ENCODE assay signal across 8 cellular contexts in the genomic region with DNA sequence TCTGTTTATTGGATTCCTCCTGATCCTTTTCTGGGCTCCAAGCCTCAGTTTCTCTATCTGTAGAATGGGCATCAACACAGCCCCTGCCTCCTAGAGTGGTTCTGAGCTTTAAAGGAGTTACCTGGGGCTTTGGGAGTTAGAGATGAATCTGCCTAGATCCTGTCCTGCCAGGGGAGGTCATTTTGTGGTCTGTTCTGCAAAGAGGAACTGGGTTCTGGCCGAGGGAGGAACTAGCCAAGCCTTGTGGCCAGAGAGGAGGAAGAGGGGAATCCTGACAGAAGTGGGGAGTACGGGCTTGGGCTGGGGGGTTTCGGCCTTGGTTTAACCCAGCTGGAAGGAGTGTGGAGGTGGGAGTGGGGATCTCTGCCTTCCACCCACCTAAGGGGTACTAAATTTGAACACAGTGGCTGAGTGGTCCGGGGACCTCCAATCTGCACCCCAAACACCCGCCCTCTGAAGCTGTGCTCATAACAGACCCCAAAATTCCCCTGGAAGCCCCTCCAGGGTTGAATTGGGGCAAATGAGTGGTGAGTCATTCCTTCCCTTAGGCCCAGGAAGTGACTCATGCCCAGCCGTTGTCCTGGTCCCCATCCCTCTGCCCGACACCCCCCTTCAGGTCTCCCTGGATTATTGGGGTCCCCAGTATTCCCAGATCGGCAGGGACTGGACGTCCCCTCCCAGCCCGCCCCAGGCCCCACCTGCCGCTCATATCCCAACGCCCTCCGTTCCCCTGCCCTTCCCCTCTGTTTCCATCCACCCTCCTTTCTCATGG. TPM values are rescaled to one million over a fixed set of nuclear protein-coding genes. Genes with fewer than 3 reads are reported as not detected.
DNase-seq lines count a peak whose midpoint lies in the region; ATAC-seq, FAIRE-seq and TF ChIP-seq lines count a peak whose summit lies in the region.

No MANE protein-coding gene starts in this region.

- no peaks in the 10 kb centered on the region for H3K9me3 ChIP-seq in esophagus muscularis mucosa

- TF ChIP-seq POLR2A in esophagus muscularis mucosa (IDR thresholded peaks at IDR 0.05; ENCODE audit: low read depth): no peak

- H3K36me3 ChIP-seq in esophagus muscularis mucosa: peaks cover 0 to 8% (median 5%) of the 10 kb centered on the region in 4 donors

- peak overlapping the region; percentile 92 for H3K4me3 Mint-ChIP-seq in activated CD4-positive, alpha-beta T cell treated with anti-CD3 and anti-CD28 coated beads, Interleukin-2, amount 10 ng/mL, durations not matched to agents 24 days and 14 days
- no peak overlapping the region for H3K4me3 Mint-ChIP-seq in progenitor cell of endocrine pancreas (ENCODE audit: low read depth)

- peaks cover 48 to 68% (median 65%) of the 10 kb centered on the region in 4 donors for H3K4me1 ChIP-seq in esophagus muscularis mucosa

- H3K27me3 ChIP-seq in esophagus muscularis mucosa: no peaks in the 10 kb centered on the region

- peak overlapping the region; percentile 60 to 76 (median 72) for H3K4me3 ChIP-seq in esophagus muscularis mucosa

- H3K9me3 Mint-ChIP-seq in activated CD4-positive, alpha-beta T cell treated with anti-CD3 and anti-CD28 coated beads, Interleukin-2, amount 10 ng/mL, durations not matched to agents 24 days and 14 days: no peaks in the 10 kb centered on the region
- H3K9me3 Mint-ChIP-seq in progenitor cell of endocrine pancreas (ENCODE audit: low read depth): no peaks in the 10 kb centered on the region

- peak overlapping the region; percentile 98 for H3K27ac Mint-ChIP-seq in activated CD4-positive, alpha-beta T cell treated with anti-CD3 and anti-CD28 coated beads, Interleukin-2, amount 10 ng/mL, durations not matched to agents 24 days and 14 days
- H3K27ac Mint-ChIP-seq in progenitor cell of endocrine pancreas: peak overlapping the region; percentile 39

- DNase-seq in ELR (ENCODE audit: low read depth): peak; percentile 80
- DNase-seq in HTR-8/SVneo (ENCODE audit: insufficient read length, low spot score): peak; percentile 85
- peak; percentile 89 for DNase-seq in activated CD4-positive, alpha-beta T cell treated with anti-CD3 and anti-CD28 coated beads, Interleukin-2, amount 10 ng/mL, durations not matched to agents 24 days and 14 days
- no peak for DNase-seq in esophagus muscularis mucosa (ENCODE audit: extremely low spot score)
- no peak for DNase-seq in progenitor cell of endocrine pancreas (ENCODE audit: low spot score, unreplicated experiment)
- no peak for DNase-seq in cerebellum (ENCODE audit: low spot score)

- H3K27ac ChIP-seq in esophagus muscularis mucosa (replicated peaks in 1 of 4): peak overlapping the region; percentile 85 to 91 (median 86)

- TF ChIP-seq CTCF in esophagus muscularis mucosa (IDR thresholded peaks at IDR 0.05): no peak
- TF ChIP-seq CTCF in progenitor cell of endocrine pancreas (IDR thresholded peaks at IDR 0.05; ENCODE audit: unreplicated experiment): no peak

- H3K36me3 Mint-ChIP-seq in activated CD4-positive, alpha-beta T cell treated with anti-CD3 and anti-CD28 coated beads, Interleukin-2, amount 10 ng/mL, durations not matched to agents 24 days and 14 days (ENCODE audit: low read depth): peaks cover 35% of the 10 kb centered on the region
- no peaks in the 10 kb centered on the region for H3K36me3 Mint-ChIP-seq in progenitor cell of endocrine pancreas (ENCODE audit: insufficient read depth)

- no peak for FAIRE-seq in HTR-8/SVneo (lab: Jason Lieb, UNC)

- no peaks in the 10 kb centered on the region for H3K27me3 Mint-ChIP-seq in activated CD4-positive, alpha-beta T cell treated with anti-CD3 and anti-CD28 coated beads, Interleukin-2, amount 10 ng/mL, durations not matched to agents 24 days and 14 days
- peaks cover 13% of the 10 kb centered on the region for H3K27me3 Mint-ChIP-seq in progenitor cell of endocrine pancreas

- ATAC-seq in GM21526 (IDR thresholded peaks at IDR 0.05; ENCODE audit: low FRiP score, unreplicated experiment) (no peak), GM18519 (IDR thresholded peaks at IDR 0.05; ENCODE audit: low FRiP score, unreplicated experiment) (no peak)

- H3K4me1 Mint-ChIP-seq in activated CD4-positive, alpha-beta T cell treated with anti-CD3 and anti-CD28 coated beads, Interleukin-2, amount 10 ng/mL, durations not matched to agents 24 days and 14 days: peaks cover 34% of the 10 kb centered on the region
- peaks cover 3% of the 10 kb centered on the region for H3K4me1 Mint-ChIP-seq in progenitor cell of endocrine pancreas (ENCODE audit: low read depth)

- intact Hi-C loops in activated CD4-positive, alpha-beta T cell treated with anti-CD3 and anti-CD28 coated beads, Interleukin-2, amount 10 ng/mL, durations not matched to agents 24 days and 14 days (cut with micrococcal nuclease): loop anchor here (1.0 to 2.0 kb wide), 4 partner anchors 16 to 35 kb away; partner anchors contain the start of gene DDX39A
- intact Hi-C loops in esophagus muscularis mucosa (cut with DNase I): no loop called here

- TF ChIP-seq EP300 in esophagus muscularis mucosa (IDR thresholded peaks at IDR 0.05): no peak

- 42% methylated on average over 12 of the region's 13 CpGs for WGBS in esophagus muscularis mucosa

RNA-seq across cellular contexts. Expression of gene ADGRE5, which starts 2.8 kb away (rescaled TPM):
- total RNA-seq in activated CD4-positive, alpha-beta T cell treated with anti-CD3 and anti-CD28 coated beads, Interleukin-2, amount 10 ng/mL, durations not matched to agents 24 days and 14 days: 206 and 209 TPM in 2 replicates
- 100 to 1,000 TPM in 1 of 4 donors, 10 to 100 TPM in 3; 37.3 to 101 (median 50.4) TPM for total RNA-seq in esophagus muscularis mucosa
- total RNA-seq in progenitor cell of endocrine pancreas: 0.96 and 1.0 TPM in 2 replicates
- total RNA-seq in cerebellum: 1.9 TPM

RNA-seq across cellular contexts. Expression of gene DDX39A, which starts 35.1 kb away (rescaled TPM):
- total RNA-seq in activated CD4-positive, alpha-beta T cell treated with anti-CD3 and anti-CD28 coated beads, Interleukin-2, amount 10 ng/mL, durations not matched to agents 24 days and 14 days: 274 and 280 TPM in 2 replicates
- total RNA-seq in esophagus muscularis mucosa (10 to 100 TPM; 39.3 to 56.3 (median 42.1) TPM), progenitor cell of endocrine pancreas (66.9 and 74.2 TPM in 2 replicates), cerebellum (26.7 TPM)

RNA-seq across cellular contexts. Expression of gene PKN1, which starts 49.0 kb away (rescaled TPM):
- 172 and 180 TPM in 2 replicates for total RNA-seq in activated CD4-positive, alpha-beta T cell treated with anti-CD3 and anti-CD28 coated beads, Interleukin-2, amount 10 ng/mL, durations not matched to agents 24 days and 14 days
- total RNA-seq in esophagus muscularis mucosa (100 to 1,000 TPM; 120 to 233 (median 167) TPM), progenitor cell of endocrine pancreas (106 TPM in 2 replicates), cerebellum (38.7 TPM)

Comparison
In these comparisons a context has a peak if more than half of its experiments do, and no peak if none do; other contexts are left out.
1. DNase-seq: peak in ELR (single experiment), HTR-8/SVneo (single experiment) and activated CD4-positive, alpha-beta T cell treated with anti-CD3 and anti-CD28 coated beads, Interleukin-2, amount 10 ng/mL, durations not matched to agents 24 days and 14 days (single experiment); none in esophagus muscularis mucosa (single experiment), progenitor cell of endocrine pancreas (single experiment) and cerebellum (single experiment).
2. RNA of gene ADGRE5, which starts 2.8 kb away (total RNA-seq): 206 to 209 TPM in activated CD4-positive, alpha-beta T cell treated with anti-CD3 and anti-CD28 coated beads, Interleukin-2, amount 10 ng/mL, durations not matched to agents 24 days and 14 days and 37.3 to 101 TPM in esophagus muscularis mucosa; 1.9 TPM in cerebellum (single experiment) and 0.96 to 1.0 TPM in progenitor cell of endocrine pancreas; every median in the first group is over 10 times any median in the second.